In genomic region chr3:71566776-71567175, GRCh38 we compare ENCODE assay signal across 25 cellular contexts.
"Had no signal": no experiment of that assay in that cellular context is flagged by ENCODE, and none has a peak within 500 bp of the region (broad histone marks: within the 10 kb centered on the region; RNA-seq: fewer than 3 reads in every experiment).

No MANE protein-coding gene starts in this region.

- ATAC-seq: HepG2, Right ventricle myocardium inferior, T-cell had no signal

- H3K4me3 Mint-ChIP-seq: T-cell had no signal

- H3K27ac ChIP-seq: PC-9, Peyer's patch, SJSA1, SK-N-MC had no signal

- H3K9me3 Mint-ChIP-seq: T-cell had no signal

- H3K4me2 ChIP-seq: PC-9 had no signal

- H3K4me3 ChIP-seq: PC-9, Peyer's patch, SJSA1, SK-N-MC had no signal

- DNase-seq: IMR-90, Kasumi-1, KG1, MM.1S, NCI-H1048, NCI-H1105, NCI-H1417, NCI-H146, NCI-H1694 treated with DMSO at 0.1 percent for 48 hours, NCI-H1930, NCI-H2081 treated with DMSO at 0.1 percent for 48 hours, NCI-H2171, NCI-H226, NCI-H446, NCI-H510A, NCI-H774, OCI-M1, PC-9, Peyer's patch, SIG-M5, T-cell had no signal

- H3K27me3 ChIP-seq: Peyer's patch, SJSA1 had no signal

- H3K4me1 ChIP-seq: SJSA1 had no signal

- H3K36me3 ChIP-seq: SJSA1 had no signal

- H3K27me3 Mint-ChIP-seq: T-cell had no signal

- H2AFZ ChIP-seq: PC-9 had no signal

- H3K27ac Mint-ChIP-seq: T-cell had no signal

- H3K9me3 ChIP-seq: Peyer's patch, SJSA1 had no signal
